ENCODE assay signal across 11 cellular contexts in the genomic region with DNA sequence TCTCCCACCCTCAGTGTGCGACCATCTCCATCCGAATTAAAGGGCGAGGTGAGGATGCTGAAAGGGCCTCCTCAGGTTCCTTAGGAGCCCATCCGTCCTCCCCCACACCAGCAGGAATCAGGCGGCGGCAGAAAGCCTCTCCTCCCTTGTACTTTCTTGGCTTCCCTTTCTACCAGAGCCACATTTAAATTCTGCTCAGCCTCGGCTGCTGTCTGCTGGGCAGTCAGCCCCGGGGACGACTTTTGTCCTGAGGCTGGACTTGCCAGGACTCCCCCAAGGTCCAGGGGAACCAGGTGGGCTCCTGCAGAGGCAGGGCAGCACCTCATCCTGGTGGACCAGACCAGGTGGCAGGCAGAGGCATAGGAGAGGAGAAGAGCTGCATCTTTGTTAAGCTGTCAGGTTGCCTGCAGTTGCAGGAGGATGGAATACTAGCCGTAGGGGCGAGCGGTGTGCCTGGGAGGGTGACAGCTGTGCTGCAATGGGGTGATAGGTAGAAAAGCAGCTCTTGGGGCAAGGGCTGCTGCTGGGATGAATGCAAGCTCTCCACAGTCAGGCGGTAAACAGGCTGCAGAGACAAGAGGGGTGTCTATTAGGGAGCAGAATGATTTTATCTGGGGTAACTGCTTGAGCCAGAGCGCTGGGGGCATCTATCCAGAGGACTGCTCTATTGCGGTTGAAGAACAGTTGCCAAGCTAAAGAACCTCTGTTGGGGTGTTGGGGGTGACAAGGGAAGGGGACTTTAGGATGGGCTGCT. TPM values are rescaled to one million over a fixed set of nuclear protein-coding genes. Genes with fewer than 3 reads are reported as not detected.
A peak's percentile ranks its signal among the peaks of the same experiment; 100 is the strongest.
DNase-seq lines count a peak whose midpoint lies in the region; ATAC-seq, FAIRE-seq and TF ChIP-seq lines count a peak whose summit lies in the region.
"Had no signal": no experiment of that assay in that cellular context is flagged by ENCODE, and none has a peak within 500 bp of the region (broad histone marks: within the 10 kb centered on the region; RNA-seq: fewer than 3 reads in every experiment).

No MANE protein-coding gene starts in this region.

- H3K4me3 ChIP-seq in A549 (no peak overlapping the region), adrenal gland (no peak overlapping the region), heart right ventricle (peak overlapping the region in 1 of 10 donors; percentile 3), ovary (no peak overlapping the region)
- H3K4me3 ChIP-seq: PC-9 had no signal

- POLR2A ChIA-PET in A549 (lab: Yijun Ruan, JAX), result no interaction called here

- TF ChIP-seq POLR2A in A549 (IDR thresholded peaks at IDR 0.05; ENCODE audit: low read length), result no peak
- no peak for TF ChIP-seq POLR2A in adrenal gland (IDR thresholded peaks at IDR 0.05)
- TF ChIP-seq POLR2A in ovary (IDR thresholded peaks at IDR 0.05), result no peak

- H3K36me3 ChIP-seq in adrenal gland (replicated peaks in 1 of 2) (peaks cover 0 to 21% of the 10 kb centered on the region in 2 donors), heart right ventricle (peaks cover 0 to 54% (median 23%) of the 10 kb centered on the region in 9 donors), ovary (no peaks in the 10 kb centered on the region)

- ATAC-seq in A549 (no peak), heart right ventricle (peak in 5 of 8 donors; percentile 2 to 12 (median 6))

- DNase-seq in A549 (ENCODE audit: low read depth in 1 of 2, low spot score in 1 of 2) (no peak), adrenal gland (no peak), heart right ventricle (no peak), ovary (no peak), NCI-H774 (lab: John Stamatoyannopoulos, UW) (no peak), AML-193 (lab: John Stamatoyannopoulos, UW) (no peak), NCI-H2029 treated with DMSO at 0.1 percent for 48 hours (lab: John Stamatoyannopoulos, UW) (no peak), NCI-H1930 (lab: John Stamatoyannopoulos, UW) (no peak)
- DNase-seq: activated gamma-delta T cell; stimulated activated CD4-positive, alpha-beta T cell treated with anti-CD3 and anti-CD28 coated beads, Interleukin-2, amount 100 ng/mL, for 24 hours had no signal

- TF ChIP-seq RAD21 in A549 (conservative IDR thresholded peaks at IDR 0.05 in 1 of 2, IDR thresholded peaks at IDR 0.05 in 1 of 2), result no peak

- H3K9me3 ChIP-seq in A549, result no peaks in the 10 kb centered on the region
- H3K9me3 ChIP-seq in adrenal gland (replicated peaks in 1 of 3), result no peaks in the 10 kb centered on the region
- H3K9me3 ChIP-seq in heart right ventricle, result no peaks in the 10 kb centered on the region
- no peaks in the 10 kb centered on the region for H3K9me3 ChIP-seq in ovary

- TF ChIP-seq CTCF in A549 (IDR thresholded peaks at IDR 0.05), result no peak
- TF ChIP-seq CTCF in adrenal gland (IDR thresholded peaks at IDR 0.05), result no peak
- TF ChIP-seq CTCF in heart right ventricle (IDR thresholded peaks at IDR 0.05), result no peak
- TF ChIP-seq CTCF in ovary (IDR thresholded peaks at IDR 0.05), result no peak

- CTCF ChIA-PET in A549 (lab: Yijun Ruan, JAX), result interaction anchor here (0.7 to 2.3 kb wide), 7 partner anchors 9 to 144 kb away, joined by 3 to 8 read pairs (median 3); no protein-coding TSS in a partner anchor

- intact Hi-C loops in adrenal gland (cut with DNase I) (no loop called here), heart right ventricle (cut with DNase I) (no loop called here), ovary (cut with DNase I) (no loop called here)

- H3K27me3 ChIP-seq in adrenal gland (no peaks in the 10 kb centered on the region), heart right ventricle (no peaks in the 10 kb centered on the region), ovary (no peaks in the 10 kb centered on the region)

- peak overlapping the region; percentile 65 for H3K4me2 ChIP-seq in A549
- H3K4me2 ChIP-seq: PC-9 had no signal

- TF ChIP-seq EP300 in A549 (IDR thresholded peaks at IDR 0.05), result no peak
- TF ChIP-seq EP300 in ovary (IDR thresholded peaks at IDR 0.05), result no peak

- H3K4me1 ChIP-seq in A549 (peaks cover 55% of the 10 kb centered on the region), adrenal gland (replicated peaks in 1 of 2) (peaks cover 30 to 44% of the 10 kb centered on the region in 2 donors), heart right ventricle (peaks cover 26 to 63% (median 54%) of the 10 kb centered on the region in 9 donors), ovary (ENCODE audit: insufficient read depth) (peaks cover 15% of the 10 kb centered on the region)

- peak overlapping the region; percentile 96 to 99 for H3K27ac ChIP-seq in A549
- peak overlapping the region in 4 of 5 donors; percentile 8 to 98 (median 72) for H3K27ac ChIP-seq in adrenal gland
- H3K27ac ChIP-seq in heart right ventricle, result peak overlapping the region; percentile 30 to 92 (median 74)
- peak overlapping the region; percentile 67 to 68 for H3K27ac ChIP-seq in ovary
- H3K27ac ChIP-seq: PC-9 had no signal

- 93% methylated on average over 13 of the region's 15 CpGs for WGBS in A549 (ENCODE audit: missing lambda C conversion rate)
- WGBS in adrenal gland, 4 donors, result 69 to 78% (median 74%) methylated on average over 12 to 15 of the region's 15 CpGs
- 51 to 56% methylated on average over 15 of the region's 15 CpGs for WGBS in heart right ventricle, 2 donors
- 36 to 44% (median 39%) methylated on average over 15 of the region's 15 CpGs for WGBS in ovary, 3 donors

- FAIRE-seq in A549 (lab: Jason Lieb, UNC), result no peak

TF ChIP-seq in A549, 52 proteins besides CTCF, POLR2A, EP300 and RAD21 (continues in another document):
- TF ChIP-seq MAZ (IDR thresholded peaks at IDR 0.05; ENCODE audit: borderline replicate concordance, low read depth, low read length) (no peak), FOXS1 (CRISPR knock-in tag; IDR thresholded peaks at IDR 0.05) (no peak), EHMT2 (IDR thresholded peaks at IDR 0.05; ENCODE audit: low read depth) (no peak), RNF2 (IDR thresholded peaks at IDR 0.05; ENCODE audit: borderline replicate concordance, low read depth) (no peak), HOXB13 (CRISPR knock-in tag; IDR thresholded peaks at IDR 0.05; ENCODE audit: low read depth) (no peak), ESRRA (IDR thresholded peaks at IDR 0.05; ENCODE audit: borderline replicate concordance, low read length) (no peak), ATOH8 (CRISPR knock-in tag; IDR thresholded peaks at IDR 0.05; ENCODE audit: low read depth) (no peak), SMC3 (IDR thresholded peaks at IDR 0.05) (no peak), RFX5 (IDR thresholded peaks at IDR 0.05) (no peak), NFE2L2 (conservative IDR thresholded peaks at IDR 0.05; ENCODE audit: low read length) (no peak)
- TF ChIP-seq, protein P1, sequence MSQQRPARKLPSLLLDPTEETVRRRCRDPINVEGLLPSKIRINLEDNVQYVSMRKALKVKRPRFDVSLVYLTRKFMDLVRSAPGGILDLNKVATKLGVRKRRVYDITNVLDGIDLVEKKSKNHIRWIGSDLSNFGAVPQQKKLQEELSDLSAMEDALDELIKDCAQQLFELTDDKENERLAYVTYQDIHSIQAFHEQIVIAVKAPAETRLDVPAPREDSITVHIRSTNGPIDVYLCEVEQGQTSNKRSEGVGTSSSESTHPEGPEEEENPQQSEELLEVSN (IDR thresholded peaks at IDR 0.05; ENCODE audit: borderline replicate concordance, low read depth), result no peak
- TF ChIP-seq, protein P2, sequence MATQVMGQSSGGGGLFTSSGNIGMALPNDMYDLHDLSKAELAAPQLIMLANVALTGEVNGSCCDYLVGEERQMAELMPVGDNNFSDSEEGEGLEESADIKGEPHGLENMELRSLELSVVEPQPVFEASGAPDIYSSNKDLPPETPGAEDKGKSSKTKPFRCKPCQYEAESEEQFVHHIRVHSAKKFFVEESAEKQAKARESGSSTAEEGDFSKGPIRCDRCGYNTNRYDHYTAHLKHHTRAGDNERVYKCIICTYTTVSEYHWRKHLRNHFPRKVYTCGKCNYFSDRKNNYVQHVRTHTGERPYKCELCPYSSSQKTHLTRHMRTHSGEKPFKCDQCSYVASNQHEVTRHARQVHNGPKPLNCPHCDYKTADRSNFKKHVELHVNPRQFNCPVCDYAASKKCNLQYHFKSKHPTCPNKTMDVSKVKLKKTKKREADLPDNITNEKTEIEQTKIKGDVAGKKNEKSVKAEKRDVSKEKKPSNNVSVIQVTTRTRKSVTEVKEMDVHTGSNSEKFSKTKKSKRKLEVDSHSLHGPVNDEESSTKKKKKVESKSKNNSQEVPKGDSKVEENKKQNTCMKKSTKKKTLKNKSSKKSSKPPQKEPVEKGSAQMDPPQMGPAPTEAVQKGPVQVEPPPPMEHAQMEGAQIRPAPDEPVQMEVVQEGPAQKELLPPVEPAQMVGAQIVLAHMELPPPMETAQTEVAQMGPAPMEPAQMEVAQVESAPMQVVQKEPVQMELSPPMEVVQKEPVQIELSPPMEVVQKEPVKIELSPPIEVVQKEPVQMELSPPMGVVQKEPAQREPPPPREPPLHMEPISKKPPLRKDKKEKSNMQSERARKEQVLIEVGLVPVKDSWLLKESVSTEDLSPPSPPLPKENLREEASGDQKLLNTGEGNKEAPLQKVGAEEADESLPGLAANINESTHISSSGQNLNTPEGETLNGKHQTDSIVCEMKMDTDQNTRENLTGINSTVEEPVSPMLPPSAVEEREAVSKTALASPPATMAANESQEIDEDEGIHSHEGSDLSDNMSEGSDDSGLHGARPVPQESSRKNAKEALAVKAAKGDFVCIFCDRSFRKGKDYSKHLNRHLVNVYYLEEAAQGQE (IDR thresholded peaks at IDR 0.05), result no peak
- TF ChIP-seq, protein P3, sequence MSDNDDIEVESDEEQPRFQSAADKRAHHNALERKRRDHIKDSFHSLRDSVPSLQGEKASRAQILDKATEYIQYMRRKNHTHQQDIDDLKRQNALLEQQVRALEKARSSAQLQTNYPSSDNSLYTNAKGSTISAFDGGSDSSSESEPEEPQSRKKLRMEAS (IDR thresholded peaks at IDR 0.05), result no peak

RNA-seq across cellular contexts. Expression of gene WASF2, which starts 46.2 kb away (rescaled TPM):
- polyA plus RNA-seq in A549 (2011; rRNA removed), result 40.8 and 44.9 TPM in 2 replicates
- 18.5 and 24.6 TPM in 2 replicates for polyA plus RNA-seq in A549 (2012; cell fraction: cytosol; rRNA removed)
- 21.8 and 24.8 TPM in 2 replicates for polyA plus RNA-seq in A549 (2012; cell fraction: nucleus; rRNA removed)
- polyA plus RNA-seq in A549 (2017; fragmentation: RNase III; extraction: RNeasy Plus Mini Kit Qiagen cat#74134 plus additional on column Dnase treatment), result 22.7 to 23.4 TPM (median 23.4 TPM) in 3 replicates
- polyA minus RNA-seq in A549 (2011; rRNA and poly(A)+ RNA removed), result 38.8 and 41.7 TPM in 2 replicates
- total RNA-seq in adrenal gland, result 100 to 1,000 TPM in 4 of 8 donors, 10 to 100 TPM in 4; 47.3 to 159 (median 93.4) TPM
- 10 to 100 TPM; 18.9 to 94.6 (median 29.0) TPM for polyA plus RNA-seq in adrenal gland
- total RNA-seq in heart right ventricle, result 10 to 100 TPM; 41.2 to 75.4 (median 52.0) TPM
- polyA plus RNA-seq in heart right ventricle, result 10 to 100 TPM; 19.6 to 24.8 TPM
- 100 to 1,000 TPM in 5 of 7 donors, 10 to 100 TPM in 2; 28.0 to 163 (median 153) TPM for total RNA-seq in ovary
- polyA plus RNA-seq in ovary, result 100 to 1,000 TPM in 1 of 2 donors, 10 to 100 TPM in 1; 58.0 to 233 TPM

Comparison
In these comparisons a context has a peak if more than half of its experiments do, and no peak if none do; other contexts are left out.
1. ATAC-seq: peak in heart right ventricle (5 of 8); none in A549 (0 of 2).
2. Peak in every context shown above with its lines, with median percentiles within 50 percentile points of each other: H3K27ac ChIP-seq.